In genomic region chr3:168088106-168088722, GRCh38 we compare ENCODE assay signal across 8 cellular contexts. TPM values are rescaled to one million over a fixed set of nuclear protein-coding genes. Genes with fewer than 3 reads are reported as not detected.
DNase-seq lines count a peak whose midpoint lies in the region; ATAC-seq and TF ChIP-seq lines count a peak whose summit lies in the region.

No MANE protein-coding gene starts in this region.

- H3K27me3 Mint-ChIP-seq in nephron progenitor cell (ENCODE audit: low read depth, poor library complexity) (no peaks in the 10 kb centered on the region), osteocyte (ENCODE audit: unreplicated experiment) (no peaks in the 10 kb centered on the region)

- H3K9me3 ChIP-seq in WERI-Rb-1 (ENCODE audit: severe bottlenecking), result no peaks in the 10 kb centered on the region

- POLR2A ChIA-PET in GM10248 (lab: Yijun Ruan, JAX), result no interaction called here

- H3K4me1 Mint-ChIP-seq in nephron progenitor cell, result peaks cover 43% of the 10 kb centered on the region
- H3K4me1 Mint-ChIP-seq in osteocyte (ENCODE audit: unreplicated experiment), result peaks cover 30% of the 10 kb centered on the region

- no peak overlapping the region for H3K4me3 ChIP-seq in WERI-Rb-1 (ENCODE audit: low read depth, low read length)

- H3K27ac Mint-ChIP-seq in nephron progenitor cell (no peak overlapping the region), osteocyte (ENCODE audit: unreplicated experiment) (no peak overlapping the region)

- CTCF ChIA-PET in GM10248 (lab: Yijun Ruan, JAX), result interaction anchor here (0.7 to 4.9 kb wide), 13 partner anchors 8 to 77 kb away, joined by 3 to 18 read pairs (median 6); no protein-coding TSS in a partner anchor

- ATAC-seq in GM19468 (IDR thresholded peaks at IDR 0.05; ENCODE audit: extremely low read depth, unreplicated experiment) (peak; percentile 68), HG03354 (IDR thresholded peaks at IDR 0.05; ENCODE audit: poor library complexity, severe bottlenecking, unreplicated experiment) (peak; percentile 74)

- DNase-seq in GM10248 (ENCODE audit: extremely low spot score) (peak; percentile 16), WERI-Rb-1 (no peak), nephron progenitor cell (peak; percentile 9), osteocyte (ENCODE audit: extremely low spot score, unreplicated experiment) (no peak), NCI-H187 treated with DMSO at 0.1 percent for 48 hours (lab: John Stamatoyannopoulos, UW) (no peak), medulla oblongata (ENCODE audit: extremely low spot score) (no peak)

- no peak overlapping the region for H3K27ac ChIP-seq in WERI-Rb-1

- peaks cover 11% of the 10 kb centered on the region for H3K36me3 Mint-ChIP-seq in nephron progenitor cell (ENCODE audit: low read depth)
- H3K36me3 Mint-ChIP-seq in osteocyte (ENCODE audit: unreplicated experiment), result no peaks in the 10 kb centered on the region

- H3K4me3 Mint-ChIP-seq in nephron progenitor cell, result no peak overlapping the region
- H3K4me3 Mint-ChIP-seq in osteocyte (ENCODE audit: unreplicated experiment), result no peak overlapping the region

- TF ChIP-seq CTCF in GM10248 (IDR thresholded peaks at IDR 0.05; ENCODE audit: control extremely low read depth, extremely low read depth, low read depth, missing control alignments) (peak; percentile 28), WERI-Rb-1 (IDR thresholded peaks at IDR 0.05; ENCODE audit: low read depth, low read length) (peak; percentile 54), nephron progenitor cell (IDR thresholded peaks at IDR 0.05) (peak; percentile 40), osteocyte (IDR thresholded peaks at IDR 0.05) (no peak)

- H3K9me3 Mint-ChIP-seq in nephron progenitor cell, result peaks cover 9% of the 10 kb centered on the region
- no peaks in the 10 kb centered on the region for H3K9me3 Mint-ChIP-seq in osteocyte (ENCODE audit: unreplicated experiment)

- no peaks in the 10 kb centered on the region for H3K36me3 ChIP-seq in WERI-Rb-1

- no peaks in the 10 kb centered on the region for H3K27me3 ChIP-seq in WERI-Rb-1 (ENCODE audit: insufficient read depth, low read depth, severe bottlenecking)

RNA-seq across cellular contexts. Expression of gene GOLIM4, which starts 7.5 kb away (rescaled TPM):
- 39.7 and 40.5 TPM in 2 replicates for total RNA-seq in osteocyte

Comparison
In these comparisons a context has a peak if more than half of its experiments do, and no peak if none do; other contexts are left out.
1. DNase-seq: peak in GM10248 (single experiment) and nephron progenitor cell (single experiment); none in WERI-Rb-1 (single experiment), osteocyte (single experiment), NCI-H187 treated with DMSO at 0.1 percent for 48 hours (single experiment) and medulla oblongata (single experiment).